ENCODE assay signal across 8 cellular contexts in genomic region chr12:49828143-49829091, GRCh38. TPM values are rescaled to one million over a fixed set of nuclear protein-coding genes. Genes with fewer than 3 reads are reported as not detected.
DNase-seq lines count a peak whose midpoint lies in the region; ATAC-seq and TF ChIP-seq lines count a peak whose summit lies in the region.

TSS of gene NCKAP5L (minus strand) at chr12:49828413. CDS start at chr12:49804044, 24,369 bp downstream.

- WGBS in right lobe of liver (ENCODE audit: insufficient coverage, low coverage, low lambda C conversion rate, missing lambda C conversion rate) = 4% methylated on average over 18 of the region's 60 CpGs

- H3K27me3 ChIP-seq in right lobe of liver = no peaks in the 10 kb centered on the region

- peak within 1 kb of the TSS in 2 of 3 donors; percentile 73 to 83 for H3K27ac ChIP-seq in right lobe of liver

- H3K4me1 ChIP-seq in right lobe of liver = peaks cover 0 to 15% (median 0%) of the 10 kb centered on the region in 4 donors

- no peaks in the 10 kb centered on the region for H3K36me3 ChIP-seq in right lobe of liver

- H3K9me3 ChIP-seq in right lobe of liver = no peaks in the 10 kb centered on the region

- ATAC-seq in GM19372 (IDR thresholded peaks at IDR 0.05; ENCODE audit: low read depth, unreplicated experiment) (peak; percentile 84), HG03558 (IDR thresholded peaks at IDR 0.05; ENCODE audit: extremely low read depth, unreplicated experiment) (peak; percentile 34), right lobe of liver (peak; percentile 96 to 97 (median 97))

- intact Hi-C loops in right lobe of liver (cut with DNase I) = loop anchor here in 1 of 2 donors (10.0 kb wide), 1 partner anchor 54 kb away; no protein-coding TSS in a partner anchor

- peak; percentile 55 to 94 (median 86) for DNase-seq in C1 segment of cervical spinal cord (lab: John Stamatoyannopoulos, UW)
- DNase-seq in NCI-H748 treated with DMSO at 0.1 percent for 48 hours (lab: John Stamatoyannopoulos, UW) = peak; percentile 89
- peak; percentile 95 to 96 for DNase-seq in activated CD4-positive, alpha-beta T cell treated with anti-CD3 and anti-CD28 coated beads, Interleukin-2, amount 50 U/mL, for 48 hours
- DNase-seq in dermis microvascular lymphatic vessel endothelial cell (ENCODE audit: low read depth in 2 of 2) = peak; percentile 76 to 98
- peak; percentile 97 to 98 (median 97) for DNase-seq in right lobe of liver
- peak; percentile 94 for DNase-seq in stimulated activated CD4-positive, alpha-beta T cell treated with anti-CD3 and anti-CD28 coated beads, Interleukin-4, amount 100 ng/mL, for 24 hours

- peak within 1 kb of the TSS; percentile 76 to 88 (median 80) for H3K4me3 ChIP-seq in right lobe of liver

- peak; percentile 75 for TF ChIP-seq POLR2A in right lobe of liver (IDR thresholded peaks at IDR 0.05)

- no peak for TF ChIP-seq CTCF in right lobe of liver (IDR thresholded peaks at IDR 0.05)

RNA-seq across cellular contexts. Expression of gene NCKAP5L, which starts in this region (rescaled TPM):
- total RNA-seq in dermis microvascular lymphatic vessel endothelial cell = 5.5 and 7.8 TPM in 2 replicates
- 1 to 10 TPM; 7.0 to 8.8 (median 7.9) TPM for total RNA-seq in right lobe of liver

Comparison
In these comparisons a context has a peak if more than half of its experiments do, and no peak if none do; other contexts are left out.
1. Peak in every context shown above with its lines: DNase-seq, ATAC-seq, H3K4me3 ChIP-seq and H3K27ac ChIP-seq.
2. ATAC-seq: peak in every context shown above with its lines; median percentile 97 in right lobe of liver; 84 in GM19372; 34 in HG03558.